Comparison of ENCODE assay signal across 1 cellular context in the genomic region with DNA sequence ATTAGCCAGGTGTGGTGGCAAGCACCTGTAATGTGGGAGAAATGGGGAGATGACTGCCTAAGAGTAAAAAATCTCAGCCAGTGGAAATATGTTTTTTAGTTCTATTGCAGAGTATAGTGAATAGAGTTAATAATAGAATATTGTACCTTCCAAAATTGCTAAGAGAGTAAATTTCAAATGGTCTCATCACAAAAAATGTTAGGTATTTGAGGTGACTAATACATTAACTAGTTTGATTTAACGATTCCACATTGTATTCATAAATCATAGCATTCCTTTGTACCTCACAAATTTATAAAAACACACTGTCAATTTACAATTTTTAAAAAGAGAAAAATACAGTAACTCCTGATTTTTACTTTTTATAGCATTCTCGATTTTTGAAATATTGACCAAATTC.
TF ChIP-seq lines count a peak whose summit lies in the region.

No MANE protein-coding gene starts in this region.

TF ChIP-seq in IMR-90, 13 proteins besides CTCF, POLR2A, EP300 and RAD21 (continued from another document):
- no peak for TF ChIP-seq MXI1 (IDR thresholded peaks at IDR 0.05; ENCODE audit: borderline replicate concordance, low read depth, low read length)
- TF ChIP-seq ELK1 (IDR thresholded peaks at IDR 0.05; ENCODE audit: borderline replicate concordance, low read depth, low read length), result no peak
- TF ChIP-seq RCOR1 (IDR thresholded peaks at IDR 0.05; ENCODE audit: insufficient replicate concordance, low read length), result no peak
- TF ChIP-seq CHD1 (IDR thresholded peaks at IDR 0.05; ENCODE audit: low read depth, low read length), result no peak
- no peak for TF ChIP-seq BHLHE40 (IDR thresholded peaks at IDR 0.05; ENCODE audit: low read depth, low read length)
- TF ChIP-seq NFE2L2 (IDR thresholded peaks at IDR 0.05; ENCODE audit: low read depth, low read length), result no peak
- TF ChIP-seq RFX5 (IDR thresholded peaks at IDR 0.05; ENCODE audit: low read depth, low read length), result no peak
